9 cellular contexts compared by ENCODE assay signal in the genomic region with DNA sequence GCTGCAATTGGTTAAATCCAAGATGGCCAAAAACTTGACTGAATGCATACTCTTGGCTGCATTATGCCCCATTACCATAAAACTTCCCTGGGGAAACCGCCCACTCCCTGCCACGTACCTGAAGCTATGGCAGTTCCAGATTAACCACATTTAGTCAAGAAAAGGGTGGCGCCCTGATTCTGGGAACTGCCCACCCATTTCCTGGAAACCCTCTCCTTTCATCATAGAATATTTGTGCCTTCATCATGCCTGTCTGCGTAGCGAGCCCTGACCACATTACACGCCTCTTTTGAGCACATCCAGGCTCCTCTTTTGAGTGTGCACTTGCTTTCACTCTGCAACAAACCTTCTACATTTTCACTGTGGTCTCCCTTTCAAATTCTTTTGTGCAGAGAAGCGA.
DNase-seq lines count a peak whose midpoint lies in the region; ATAC-seq and TF ChIP-seq lines count a peak whose summit lies in the region.
"Had no signal": no experiment of that assay in that cellular context is flagged by ENCODE, and none has a peak within 500 bp of the region (broad histone marks: within the 10 kb centered on the region; RNA-seq: fewer than 3 reads in every experiment).

No MANE protein-coding gene starts in this region.

- H3K9ac ChIP-seq in DND-41 (ENCODE audit: low read depth, low read length) = peak overlapping the region; percentile 45

- H3K36me3 ChIP-seq in DND-41 (ENCODE audit: insufficient read depth, low read length) = no peaks in the 10 kb centered on the region
- no peaks in the 10 kb centered on the region for H3K36me3 ChIP-seq in brain microvascular endothelial cell (replicated peaks)
- H3K36me3 ChIP-seq: cardiac muscle cell had no signal

- H3K27me3 ChIP-seq in DND-41 (ENCODE audit: insufficient read depth, low read length, poor library complexity) = no peaks in the 10 kb centered on the region
- no peaks in the 10 kb centered on the region for H3K27me3 ChIP-seq in brain microvascular endothelial cell (replicated peaks)
- H3K27me3 ChIP-seq: cardiac muscle cell had no signal

- peak overlapping the region; percentile 42 for H2AFZ ChIP-seq in DND-41 (ENCODE audit: low read depth, low read length)

- H3K4me1 ChIP-seq in DND-41 (ENCODE audit: insufficient read depth, low read length) = peaks cover 51% of the 10 kb centered on the region

- H3K79me2 ChIP-seq in DND-41 (ENCODE audit: insufficient read depth, low read length) = peaks cover 88% of the 10 kb centered on the region

- in situ Hi-C loops in brain microvascular endothelial cell (cut with HindIII; ENCODE audit: low pct_ligation_motif_present, low sequenced_read_pairs) = no loop called here

- H3K27ac ChIP-seq in DND-41 (ENCODE audit: low read length) (peak overlapping the region; percentile 73), skin epidermis (peak overlapping the region; percentile 9 to 89 (median 75)), brain microvascular endothelial cell (no peak overlapping the region)
- H3K27ac ChIP-seq: cardiac muscle cell had no signal

- ATAC-seq in DND-41 (ENCODE audit: insufficient read depth, low read depth) (peak; percentile 95), GM21737 (IDR thresholded peaks at IDR 0.05; ENCODE audit: unreplicated experiment) (peak; percentile 72)

- H4K20me1 ChIP-seq in DND-41 (ENCODE audit: insufficient read depth, low read length) = no peaks in the 10 kb centered on the region

- peak overlapping the region; percentile 72 for H3K4me2 ChIP-seq in DND-41 (ENCODE audit: insufficient read depth, low read length)

- DNase-seq in DND-41 (peak; percentile 95), NK-92 (lab: John Stamatoyannopoulos, UW; ENCODE audit: unreplicated experiment) (peak; percentile 77), anterior cingulate cortex (lab: John Stamatoyannopoulos, UW) (no peak), GM03348 (ENCODE audit: low spot score) (no peak), brain microvascular endothelial cell (no peak)
- peak; percentile 90 for DNase-seq in activated gamma-delta T cell treated with anti-CD3 and anti-CD28 coated beads, Interleukin-2, amount 50 U/mL, for 16 hours (ENCODE audit: low read depth)

- peaks cover 3% of the 10 kb centered on the region for H3K9me3 ChIP-seq in DND-41 (ENCODE audit: insufficient read depth, low read length, severe bottlenecking)

- H3K4me3 ChIP-seq in DND-41 (ENCODE audit: low read depth in 1 of 2, low read length in 2 of 2) (peak overlapping the region; percentile 3 to 53; a peak in 3 of 4 replicates), skin epidermis (peak overlapping the region in 3 of 7 experiments; percentile 9 to 14 (median 10)), brain microvascular endothelial cell (ENCODE audit: low read depth, low read length) (no peak overlapping the region)
- H3K4me3 ChIP-seq: cardiac muscle cell had no signal

- TF ChIP-seq CTCF in DND-41 (IDR thresholded peaks at IDR 0.05; ENCODE audit: borderline replicate concordance, extremely low read depth, low read length, poor library complexity, severe bottlenecking) = no peak
- TF ChIP-seq CTCF in brain microvascular endothelial cell (IDR thresholded peaks at IDR 0.05; ENCODE audit: low read depth, low read length, missing control alignments) = no peak

Comparison
In these comparisons a context has a peak if more than half of its experiments do, and no peak if none do; other contexts are left out.
1. DNase-seq: peak in DND-41 (single experiment), NK-92 (single experiment) and activated gamma-delta T cell treated with anti-CD3 and anti-CD28 coated beads, Interleukin-2, amount 50 U/mL, for 16 hours (single experiment); none in anterior cingulate cortex (0 of 58), GM03348 (single experiment) and brain microvascular endothelial cell (single experiment).